Comparison of ENCODE assay signal across 8 cellular contexts in the genomic region with DNA sequence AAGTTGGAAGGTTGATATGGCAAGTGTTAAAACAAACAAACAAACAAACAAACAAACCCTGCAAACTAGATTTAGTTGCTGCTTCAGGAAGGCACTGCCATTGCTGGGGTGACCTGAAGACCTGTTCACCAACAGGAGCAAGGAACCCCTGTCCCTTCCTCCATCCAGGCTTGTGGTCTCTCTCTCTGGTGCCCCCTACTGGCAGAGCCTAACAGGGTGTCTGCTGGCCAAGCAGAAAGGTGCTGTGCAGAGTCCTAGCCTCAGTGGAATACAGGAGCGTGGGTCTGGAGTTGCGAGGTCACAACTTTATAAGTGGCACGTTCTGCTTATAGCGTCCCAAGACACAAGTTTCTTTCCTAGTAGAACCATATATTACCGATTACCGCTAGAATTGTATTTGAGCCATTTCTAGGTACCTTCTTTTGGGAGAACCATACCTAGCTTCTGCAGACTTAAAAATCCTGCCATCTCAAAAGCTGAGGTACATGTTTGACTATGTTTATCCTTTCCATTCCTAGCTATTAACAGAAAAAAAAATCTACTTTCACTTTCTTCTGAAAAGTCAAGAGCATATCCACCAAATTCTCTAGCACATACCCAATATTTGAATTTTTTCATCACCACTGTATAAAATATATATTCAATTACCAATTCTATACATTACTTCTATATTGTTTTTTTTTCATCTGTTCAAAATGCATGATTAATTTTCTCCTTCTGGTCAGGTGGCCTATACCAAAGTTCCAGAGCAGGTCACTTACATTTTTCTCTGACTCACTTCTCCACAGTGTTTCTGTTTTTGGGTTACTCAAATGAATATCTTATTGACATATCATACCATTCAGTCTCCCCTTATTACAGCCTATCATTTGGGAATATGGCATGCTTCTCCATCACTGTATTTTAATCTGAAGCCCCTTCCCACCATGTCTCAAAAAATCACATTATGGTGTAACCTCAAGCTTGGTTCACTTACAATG. TPM values are rescaled to one million over a fixed set of nuclear protein-coding genes. Genes with fewer than 3 reads are reported as not detected.
DNase-seq lines count a peak whose midpoint lies in the region; ATAC-seq and TF ChIP-seq lines count a peak whose summit lies in the region.

No MANE protein-coding gene starts in this region.

- intact Hi-C loops in PC-9 (cut with micrococcal nuclease; ENCODE audit: unreplicated experiment) (no loop called here), sciatic nerve (cut with DNase I) (no loop called here)

- no peaks in the 10 kb centered on the region for H3K79me2 ChIP-seq in PC-9 (ENCODE audit: low read depth)

- no peak overlapping the region for H3K27ac ChIP-seq in PC-9

- POLR2A ChIA-PET in PC-9 (lab: Charles Lee; ENCODE audit: unreplicated experiment) = no interaction called here

- no peaks in the 10 kb centered on the region for H3K4me1 ChIP-seq in PC-9 (replicated peaks; ENCODE audit: insufficient read depth)

- no peak overlapping the region for H3K4me3 Mint-ChIP-seq in activated T-helper 17 cell treated with anti-CD3 and anti-CD28 coated beads, Interleukin-2, amount 50 U/mL, for 72 hours
- H3K4me3 Mint-ChIP-seq in glutamatergic neuron (ENCODE audit: unreplicated experiment) = no peak overlapping the region

- TF ChIP-seq CTCF in PC-9 (conservative IDR thresholded peaks at IDR 0.05) (peak; percentile 75), glutamatergic neuron (IDR thresholded peaks at IDR 0.05; ENCODE audit: partially characterized antibody, unreplicated experiment) (peak; percentile 78)

- no peaks in the 10 kb centered on the region for H3K36me3 ChIP-seq in PC-9 (ENCODE audit: low read depth)

- no peaks in the 10 kb centered on the region for H3K27me3 ChIP-seq in PC-9 (ENCODE audit: insufficient read depth, low read depth)

- H3K4me2 ChIP-seq in PC-9 = no peak overlapping the region

- peak overlapping the region; percentile 21 for H3K27ac Mint-ChIP-seq in activated T-helper 17 cell treated with anti-CD3 and anti-CD28 coated beads, Interleukin-2, amount 50 U/mL, for 72 hours
- H3K27ac Mint-ChIP-seq in glutamatergic neuron (ENCODE audit: unreplicated experiment) = no peak overlapping the region

- no peaks in the 10 kb centered on the region for H3K27me3 Mint-ChIP-seq in activated T-helper 17 cell treated with anti-CD3 and anti-CD28 coated beads, Interleukin-2, amount 50 U/mL, for 72 hours
- H3K27me3 Mint-ChIP-seq in glutamatergic neuron (ENCODE audit: unreplicated experiment) = no peaks in the 10 kb centered on the region

- ATAC-seq in GM21825 (IDR thresholded peaks at IDR 0.05; ENCODE audit: unreplicated experiment) (peak; percentile 64), sciatic nerve (peak; percentile 79)
- peak; percentile 81 for ATAC-seq in activated T-helper 17 cell treated with anti-CD3 and anti-CD28 coated beads, Interleukin-2, amount 50 U/mL, for 72 hours (replicated peaks)

- H3K36me3 Mint-ChIP-seq in activated T-helper 17 cell treated with anti-CD3 and anti-CD28 coated beads, Interleukin-2, amount 50 U/mL, for 72 hours (ENCODE audit: low read depth) = no peaks in the 10 kb centered on the region
- H3K36me3 Mint-ChIP-seq in glutamatergic neuron (ENCODE audit: unreplicated experiment) = no peaks in the 10 kb centered on the region

- H4K20me1 ChIP-seq in PC-9 (ENCODE audit: insufficient read depth) = no peaks in the 10 kb centered on the region

- no peak overlapping the region for H2AFZ ChIP-seq in PC-9

- no peaks in the 10 kb centered on the region for H3K9me3 ChIP-seq in PC-9 (ENCODE audit: insufficient read depth, low read depth)

- no peak overlapping the region for H3K4me3 ChIP-seq in PC-9

- H3K9me3 Mint-ChIP-seq in activated T-helper 17 cell treated with anti-CD3 and anti-CD28 coated beads, Interleukin-2, amount 50 U/mL, for 72 hours = no peaks in the 10 kb centered on the region
- H3K9me3 Mint-ChIP-seq in glutamatergic neuron (ENCODE audit: unreplicated experiment) = no peaks in the 10 kb centered on the region

- peaks cover 4% of the 10 kb centered on the region for H3K4me1 Mint-ChIP-seq in activated T-helper 17 cell treated with anti-CD3 and anti-CD28 coated beads, Interleukin-2, amount 50 U/mL, for 72 hours
- no peaks in the 10 kb centered on the region for H3K4me1 Mint-ChIP-seq in glutamatergic neuron (ENCODE audit: low read depth, unreplicated experiment)

- CTCF ChIA-PET in PC-9 (lab: Charles Lee) = interaction anchor here (0.6 kb wide), 1 partner anchor 91 kb away, joined by 3 read pairs; no protein-coding TSS in a partner anchor

- no peaks in the 10 kb centered on the region for H3F3A ChIP-seq in PC-9 (ENCODE audit: insufficient read depth, low read depth)

- DNase-seq in COLO668 (lab: John Stamatoyannopoulos, UW; ENCODE audit: unreplicated experiment) (peak; percentile 49), PC-9 (peak in 1 of 2 experiments; percentile 22), glutamatergic neuron (peak; percentile 58), sciatic nerve (ENCODE audit: low spot score) (peak; percentile 74), DMS114 treated with DMSO at 0.1 percent for 48 hours (lab: John Stamatoyannopoulos, UW; ENCODE audit: unreplicated experiment) (no peak), NCI-H2029 (lab: John Stamatoyannopoulos, UW) (no peak)

- BruUV-seq in PC-9 (replicated peaks; lab: Mats Ljungman, UMichigan) = no TSS peak

- H3K9me2 ChIP-seq in PC-9 (ENCODE audit: insufficient read depth) = no peaks in the 10 kb centered on the region

RNA-seq across cellular contexts. Expression of a gene that starts 29.1 kb away (rescaled TPM):
- total RNA-seq in PC-9 (2021) = 84.4 and 97.5 TPM in 2 replicates
- total RNA-seq in activated T-helper 17 cell treated with anti-CD3 and anti-CD28 coated beads, Interleukin-2, amount 50 U/mL, for 72 hours = 10 to 100 TPM in 1 of 2 donors, 1 to 10 TPM in 1; 4.0 to 27.2 TPM
- total RNA-seq in glutamatergic neuron (ENCODE audit: unreplicated experiment) = 61.8 TPM
- total RNA-seq in sciatic nerve = 534 TPM

Comparison
In these comparisons a context has a peak if more than half of its experiments do, and no peak if none do; other contexts are left out.
1. DNase-seq: peak in COLO668 (single experiment), glutamatergic neuron (single experiment) and sciatic nerve (single experiment); none in DMS114 treated with DMSO at 0.1 percent for 48 hours (single experiment) and NCI-H2029 (single experiment).
2. Peak in every context shown above with its lines, with median percentiles within 50 percentile points of each other: ATAC-seq.